18 cellular contexts compared by ENCODE assay signal in genomic region chr10:90560331-90560730, GRCh38.
"Had no signal": no experiment of that assay in that cellular context is flagged by ENCODE, and none has a peak within 500 bp of the region (broad histone marks: within the 10 kb centered on the region; RNA-seq: fewer than 3 reads in every experiment).

No MANE protein-coding gene starts in this region.

- H3K79me2 ChIP-seq: hepatocyte had no signal

- H3K36me3 ChIP-seq: esophagus muscularis mucosa, neutrophil, right atrium auricular region, sigmoid colon, stomach, thoracic aorta, transverse colon had no signal

- H2AFZ ChIP-seq: hepatocyte had no signal

- H3K4me3 ChIP-seq: esophagus muscularis mucosa, hepatocyte, mucosa of descending colon, right atrium auricular region, sigmoid colon, skin epidermis, stomach, thoracic aorta, transverse colon had no signal

- DNase-seq: effector memory CD8-positive, alpha-beta T cell; foreskin keratinocyte; left colon; mucosa of descending colon; naive thymus-derived CD8-positive, alpha-beta T cell; sigmoid colon; stimulated activated CD4-positive, alpha-beta T cell treated with anti-CD3 and anti-CD28 coated beads, Interleukin-12 subunit alpha, Interleukin-12 subunit beta, amount 100 ng/mL, for 4 hours; stimulated activated naive CD4-positive, alpha-beta T cell; stomach; substantia nigra; transverse colon had no signal

- H3K9me3 ChIP-seq: mucosa of descending colon, neutrophil had no signal

- ATAC-seq: effector memory CD8-positive, alpha-beta T cell; foreskin keratinocyte; left colon; mucosa of descending colon; naive thymus-derived CD8-positive, alpha-beta T cell had no signal

- H3K4me2 ChIP-seq: hepatocyte had no signal

- H3K27me3 ChIP-seq: esophagus muscularis mucosa, foreskin keratinocyte, hepatocyte, neutrophil, right atrium auricular region, sigmoid colon, stomach, transverse colon had no signal

- H3K4me1 ChIP-seq: esophagus muscularis mucosa, foreskin keratinocyte, right atrium auricular region, sigmoid colon, stomach, transverse colon had no signal

- H3K27ac ChIP-seq: epithelial cell of prostate, esophagus muscularis mucosa, foreskin keratinocyte, hepatocyte, neutrophil, right atrium auricular region, sigmoid colon, skin epidermis, stomach, thoracic aorta, transverse colon had no signal
